18 cellular contexts compared by ENCODE assay signal in genomic region chr11:96150609-96151008, GRCh38.
DNase-seq lines count a peak whose midpoint lies in the region; ATAC-seq, FAIRE-seq and TF ChIP-seq lines count a peak whose summit lies in the region.
"Had no signal": no experiment of that assay in that cellular context is flagged by ENCODE, and none has a peak within 500 bp of the region (broad histone marks: within the 10 kb centered on the region; RNA-seq: fewer than 3 reads in every experiment).

No MANE protein-coding gene starts in this region.

- peaks cover 30% of the 10 kb centered on the region for H3K4me1 Mint-ChIP-seq in stimulated activated naive CD8-positive, alpha-beta T cell treated with anti-CD3 and anti-CD28 coated beads, Interleukin-15, amount 100 ng/mL, for 72 hours
- H3K4me1 Mint-ChIP-seq in astrocyte (ENCODE audit: low read depth, unreplicated experiment): peaks cover 47% of the 10 kb centered on the region

- TF ChIP-seq CTCF in astrocyte (IDR thresholded peaks at IDR 0.05; ENCODE audit: insufficient read depth, low read depth, low read length): no peak

- peak overlapping the region; percentile 36 to 68 for H3K4ac ChIP-seq in mesenchymal stem cell (ENCODE audit: low read depth in 1 of 2, low read length in 2 of 2)

- H3K9ac ChIP-seq in astrocyte (ENCODE audit: low read length): peak overlapping the region; percentile 79
- peak overlapping the region; percentile 69 for H3K9ac ChIP-seq in mesenchymal stem cell (ENCODE audit: low read length)
- H3K9ac ChIP-seq: BLaER1 treated with 17β-estradiol and CSF1 and Interleukin-3, amounts not matched to agents 10 nM and 100 nM; KMS-11 had no signal

- H3K79me1 ChIP-seq in mesenchymal stem cell (replicated peaks; ENCODE audit: low read length, poor library complexity, severe bottlenecking): peaks cover 27% of the 10 kb centered on the region

- 92% methylated on average over 4 of the region's 4 CpGs for WGBS in mesenchymal stem cell

- H3K14ac ChIP-seq in mesenchymal stem cell (ENCODE audit: low read length in 2 of 2): peak overlapping the region in 1 of 2 experiments; percentile 4

- no peaks in the 10 kb centered on the region for H3K36me3 Mint-ChIP-seq in astrocyte (ENCODE audit: low read depth, unreplicated experiment)

- H3K27me3 ChIP-seq in astrocyte (ENCODE audit: insufficient read depth, low read length) (no peaks in the 10 kb centered on the region), mesenchymal stem cell (ENCODE audit: control insufficient read depth in 1 of 2, insufficient read depth in 1 of 2, low read length in 2 of 2) (no peaks in the 10 kb centered on the region)
- H3K27me3 ChIP-seq: BLaER1 treated with 17β-estradiol and CSF1 and Interleukin-3, amounts not matched to agents 10 nM and 100 nM had no signal

- H3K27ac Mint-ChIP-seq in stimulated activated naive CD8-positive, alpha-beta T cell treated with anti-CD3 and anti-CD28 coated beads, Interleukin-15, amount 100 ng/mL, for 72 hours: no peak overlapping the region
- H3K27ac Mint-ChIP-seq in astrocyte (ENCODE audit: unreplicated experiment): no peak overlapping the region
- H3K27ac Mint-ChIP-seq: CD8-positive, alpha-beta memory T cell had no signal

- no peak overlapping the region for H2BK5ac ChIP-seq in mesenchymal stem cell (ENCODE audit: low read depth, low read length, poor library complexity, severe bottlenecking)

- peak overlapping the region; percentile 23 to 75 for H2BK12ac ChIP-seq in mesenchymal stem cell (ENCODE audit: low read length in 2 of 2)

- H4K20me1 ChIP-seq in astrocyte (ENCODE audit: insufficient read depth, low read length): no peaks in the 10 kb centered on the region

- peak overlapping the region; percentile 88 for H2AK5ac ChIP-seq in mesenchymal stem cell (ENCODE audit: low read length, severe bottlenecking)

- H3K27ac ChIP-seq in astrocyte (ENCODE audit: low read depth, low read length): peak overlapping the region; percentile 96
- no peak overlapping the region for H3K27ac ChIP-seq in mesenchymal stem cell (ENCODE audit: low read length, poor library complexity, severe bottlenecking)
- H3K27ac ChIP-seq: BLaER1 treated with 17β-estradiol and CSF1 and Interleukin-3, amounts not matched to agents 10 nM and 100 nM; KMS-11 had no signal

- H3K9me3 ChIP-seq in astrocyte (ENCODE audit: insufficient read depth, low read depth, low read length) (no peaks in the 10 kb centered on the region), mesenchymal stem cell (ENCODE audit: control insufficient read depth, low read length) (no peaks in the 10 kb centered on the region)
- H3K9me3 ChIP-seq: BLaER1 treated with 17β-estradiol and CSF1 and Interleukin-3, amounts not matched to agents 10 nM and 100 nM had no signal

- H2AFZ ChIP-seq in astrocyte (ENCODE audit: low read depth, low read length) (no peak overlapping the region), mesenchymal stem cell (ENCODE audit: low read depth, low read length) (no peak overlapping the region)

- H3K36me3 ChIP-seq in astrocyte (ENCODE audit: insufficient read depth, low read length) (no peaks in the 10 kb centered on the region), mesenchymal stem cell (ENCODE audit: control insufficient read depth in 1 of 2, insufficient read depth in 2 of 2, low read depth in 1 of 2, low read length in 2 of 2) (no peaks in the 10 kb centered on the region)

- peak overlapping the region; percentile 16 to 66 for H3K18ac ChIP-seq in mesenchymal stem cell (ENCODE audit: low read depth in 1 of 2, low read length in 2 of 2)

- FAIRE-seq in astrocyte (lab: Jason Lieb, UNC): no peak
- FAIRE-seq in RCC 7860 (lab: Jason Lieb, UNC): no peak
- FAIRE-seq: D721Med had no signal

- H3K79me2 ChIP-seq in astrocyte (ENCODE audit: insufficient read depth, low read length): peaks cover 68% of the 10 kb centered on the region

- H3K23ac ChIP-seq in mesenchymal stem cell (ENCODE audit: low read length in 2 of 2): no peak overlapping the region

- peak overlapping the region; percentile 19 for H4K8ac ChIP-seq in mesenchymal stem cell (ENCODE audit: low read length)

- DNase-seq in stimulated activated naive CD8-positive, alpha-beta T cell treated with anti-CD3 and anti-CD28 coated beads, Interleukin-15, amount 100 ng/mL, for 72 hours: no peak
- no peak for DNase-seq in stimulated activated naive CD8-positive, alpha-beta T cell treated with anti-CD3 and anti-CD28 coated beads, Interleukin-15, Interleukin-2, amounts not matched to agents 100 U/mL and 50 U/mL, for 24 hours
- no peak for DNase-seq in astrocyte (ENCODE audit: low read depth)
- no peak for DNase-seq in mesenchymal stem cell
- no peak for DNase-seq in RCC 7860 (ENCODE audit: low spot score)
- no peak for DNase-seq in GDM1 (lab: John Stamatoyannopoulos, UW)
- DNase-seq: CD8-positive, alpha-beta memory T cell; DMS79; NCI-H1436; NCI-H2029 treated with DMSO at 0.1 percent for 48 hours; NCI-H2171 treated with DMSO at 0.1 percent for 48 hours; NCI-H774; Right ventricle myocardium superior had no signal

- H3K4me2 ChIP-seq in astrocyte (ENCODE audit: low read length): peak overlapping the region; percentile 61
- no peak overlapping the region for H3K4me2 ChIP-seq in mesenchymal stem cell (ENCODE audit: low read length, poor library complexity, severe bottlenecking)
- H3K4me2 ChIP-seq: KMS-11 had no signal

- no peak overlapping the region for H3K4me3 Mint-ChIP-seq in stimulated activated naive CD8-positive, alpha-beta T cell treated with anti-CD3 and anti-CD28 coated beads, Interleukin-15, amount 100 ng/mL, for 72 hours
- no peak overlapping the region for H3K4me3 Mint-ChIP-seq in astrocyte (ENCODE audit: unreplicated experiment)
- H3K4me3 Mint-ChIP-seq: CD8-positive, alpha-beta memory T cell had no signal

- no peaks in the 10 kb centered on the region for H3K9me3 Mint-ChIP-seq in stimulated activated naive CD8-positive, alpha-beta T cell treated with anti-CD3 and anti-CD28 coated beads, Interleukin-15, amount 100 ng/mL, for 72 hours
- no peaks in the 10 kb centered on the region for H3K9me3 Mint-ChIP-seq in astrocyte (ENCODE audit: unreplicated experiment)
- H3K9me3 Mint-ChIP-seq: CD8-positive, alpha-beta memory T cell had no signal

- H2BK120ac ChIP-seq in mesenchymal stem cell (ENCODE audit: low read depth, low read length): no peak overlapping the region

- H3K4me3 ChIP-seq in astrocyte (ENCODE audit: insufficient read depth, low read depth, low read length) (no peak overlapping the region), mesenchymal stem cell (ENCODE audit: insufficient read depth in 1 of 2, low read depth in 1 of 2, low read length in 2 of 2) (no peak overlapping the region)
- H3K4me3 ChIP-seq: BLaER1 treated with 17β-estradiol and CSF1 and Interleukin-3, amounts not matched to agents 10 nM and 100 nM had no signal

- H2BK15ac ChIP-seq in mesenchymal stem cell (ENCODE audit: low read depth, poor library complexity, severe bottlenecking): no peak overlapping the region

- no peaks in the 10 kb centered on the region for H3K27me3 Mint-ChIP-seq in stimulated activated naive CD8-positive, alpha-beta T cell treated with anti-CD3 and anti-CD28 coated beads, Interleukin-15, amount 100 ng/mL, for 72 hours
- H3K27me3 Mint-ChIP-seq in astrocyte (ENCODE audit: low read depth, unreplicated experiment): no peaks in the 10 kb centered on the region
- H3K27me3 Mint-ChIP-seq: CD8-positive, alpha-beta memory T cell had no signal

- peak overlapping the region; percentile 1 for H4K91ac ChIP-seq in mesenchymal stem cell (ENCODE audit: low read length)

- peaks cover 65% of the 10 kb centered on the region for H3K4me1 ChIP-seq in astrocyte (ENCODE audit: insufficient read depth, low read length)
- peaks cover 10% of the 10 kb centered on the region for H3K4me1 ChIP-seq in mesenchymal stem cell (ENCODE audit: control insufficient read depth, insufficient read depth, low read depth, low read length)

- peak; percentile 36 for ATAC-seq in stimulated activated naive CD8-positive, alpha-beta T cell treated with anti-CD3 and anti-CD28 coated beads, Interleukin-15, amount 100 ng/mL, for 72 hours
- ATAC-seq in stimulated activated naive CD8-positive, alpha-beta T cell treated with anti-CD3 and anti-CD28 coated beads, Interleukin-15, Interleukin-2, amounts not matched to agents 100 U/mL and 50 U/mL, for 24 hours: no peak
- no peak for ATAC-seq in GM21786 (IDR thresholded peaks at IDR 0.05; ENCODE audit: unreplicated experiment)
- ATAC-seq: HCT116 had no signal
